In the genomic region with DNA sequence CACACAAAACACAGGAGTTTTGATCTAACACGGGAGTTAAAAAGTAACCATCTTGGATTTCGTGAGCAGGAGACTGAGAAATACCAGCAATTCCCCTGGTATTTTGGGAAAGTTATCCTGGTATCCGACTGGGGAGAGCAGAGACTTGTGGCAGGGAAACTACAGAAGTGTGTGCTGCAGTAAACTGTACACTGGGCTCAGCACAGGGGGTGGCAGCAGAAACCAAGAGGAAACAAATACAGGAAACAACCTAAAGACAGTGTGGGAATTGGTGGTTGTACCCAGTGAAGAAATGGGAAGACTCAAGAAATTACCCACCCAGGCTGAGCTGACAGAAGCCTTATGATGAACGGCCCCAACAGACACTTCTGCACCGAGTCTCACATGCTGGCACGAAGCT, we compare ENCODE assay signal across 19 cellular contexts.
DNase-seq lines count a peak whose midpoint lies in the region; ATAC-seq and TF ChIP-seq lines count a peak whose summit lies in the region.
"Had no signal": no experiment of that assay in that cellular context is flagged by ENCODE, and none has a peak within 500 bp of the region (broad histone marks: within the 10 kb centered on the region; RNA-seq: fewer than 3 reads in every experiment).

No MANE protein-coding gene starts in this region.

- H3K27ac ChIP-seq in body of pancreas, result peak overlapping the region in 2 of 4 donors; percentile 4 to 5
- H3K27ac ChIP-seq: coronary artery, testis had no signal

- no peak for TF ChIP-seq POLR2A in body of pancreas (IDR thresholded peaks at IDR 0.05)

- no peaks in the 10 kb centered on the region for H3K27me3 Mint-ChIP-seq in activated T-helper 1 cell treated with anti-CD3 and anti-CD28 coated beads, Interleukin-12 subunit alpha, Interleukin-12 subunit beta, Interleukin-2, Interleukin-4 antibody, amounts not matched to agents 30 ng/mL and 10 ng/mL and 1 ng/mL, durations not matched to agents 14 hours and 24 hours and 36 hours (ENCODE audit: insufficient read depth)
- H3K27me3 Mint-ChIP-seq: activated B cell treated with CpG ODN at 0.5 μM for 24 hours; activated CD8-positive, alpha-beta T cell treated with anti-CD3 and anti-CD28 coated beads for 36 hours; activated naive CD4-positive, alpha-beta T cell treated with anti-CD3 and anti-CD28 coated beads, Interleukin-2, amount 10 ng/mL, durations not matched to agents 7 days and 5 days had no signal

- H3K4me1 Mint-ChIP-seq in activated T-helper 1 cell treated with anti-CD3 and anti-CD28 coated beads, Interleukin-12 subunit alpha, Interleukin-12 subunit beta, Interleukin-2, Interleukin-4 antibody, amounts not matched to agents 30 ng/mL and 10 ng/mL and 1 ng/mL, durations not matched to agents 14 hours and 24 hours and 36 hours (ENCODE audit: low read depth), result peaks cover 31% of the 10 kb centered on the region
- H3K4me1 Mint-ChIP-seq: activated B cell treated with CpG ODN at 0.5 μM for 24 hours had no signal

- in situ Hi-C loops in G401 (cut with HindIII; ENCODE audit: low sequenced_read_pairs), result no loop called here

- intact Hi-C loops in activated T-helper 1 cell treated with anti-CD3 and anti-CD28 coated beads, Interleukin-12 subunit alpha, Interleukin-12 subunit beta, Interleukin-2, Interleukin-4 antibody, amounts not matched to agents 30 ng/mL and 10 ng/mL and 1 ng/mL, durations not matched to agents 14 hours and 24 hours and 36 hours (cut with micrococcal nuclease), result no loop called here
- intact Hi-C loops in body of pancreas (cut with DNase I), result no loop called here

- no peaks in the 10 kb centered on the region for H3K36me3 ChIP-seq in body of pancreas (replicated peaks in 1 of 2; ENCODE audit: insufficient read depth in 1 of 2, low read depth in 2 of 2)

- no peak overlapping the region for H3K4me3 Mint-ChIP-seq in activated T-helper 1 cell treated with anti-CD3 and anti-CD28 coated beads, Interleukin-12 subunit alpha, Interleukin-12 subunit beta, Interleukin-2, Interleukin-4 antibody, amounts not matched to agents 30 ng/mL and 10 ng/mL and 1 ng/mL, durations not matched to agents 14 hours and 24 hours and 36 hours
- H3K4me3 Mint-ChIP-seq: activated B cell treated with CpG ODN at 0.5 μM for 24 hours; activated CD8-positive, alpha-beta T cell treated with anti-CD3 and anti-CD28 coated beads for 36 hours; activated naive CD4-positive, alpha-beta T cell treated with anti-CD3 and anti-CD28 coated beads, Interleukin-2, amount 10 ng/mL, durations not matched to agents 7 days and 5 days had no signal

- no peak for TF ChIP-seq CTCF in body of pancreas (IDR thresholded peaks at IDR 0.05)

- no peaks in the 10 kb centered on the region for H3K9me3 ChIP-seq in body of pancreas
- H3K9me3 ChIP-seq: testis had no signal

- peak; percentile 55 for DNase-seq in G401 (ENCODE audit: low spot score)
- DNase-seq in activated T-helper 1 cell treated with anti-CD3 and anti-CD28 coated beads, Interleukin-12 subunit alpha, Interleukin-12 subunit beta, Interleukin-2, Interleukin-4 antibody, amounts not matched to agents 30 ng/mL and 10 ng/mL and 1 ng/mL, durations not matched to agents 14 hours and 24 hours and 36 hours (ENCODE audit: low spot score), result no peak
- peak; percentile 18 for DNase-seq in kidney tubule cell (ENCODE audit: low spot score)
- peak; percentile 4 for DNase-seq in renal cortical epithelial cell (ENCODE audit: low read depth)
- DNase-seq in KG1 (lab: John Stamatoyannopoulos, UW), result no peak
- DNase-seq in body of pancreas, result no peak
- DNase-seq: activated B cell treated with CpG ODN at 0.5 μM for 24 hours; activated CD8-positive, alpha-beta T cell treated with anti-CD3 and anti-CD28 coated beads for 36 hours; activated naive CD4-positive, alpha-beta T cell treated with anti-CD3 and anti-CD28 coated beads, Interleukin-2, amount 10 ng/mL, durations not matched to agents 7 days and 5 days; activated T-cell treated with anti-CD3 and anti-CD28 coated beads, Interleukin-2, amount 50 U/mL, for 1 hour; COR-L47; NCI-H1436; NCI-H2171 treated with DMSO at 0.1 percent for 48 hours; NCI-H526 treated with DMSO at 0.1 percent for 48 hours; T-helper 2 cell; testis had no signal

- peaks cover 40% of the 10 kb centered on the region for H3K36me3 Mint-ChIP-seq in activated T-helper 1 cell treated with anti-CD3 and anti-CD28 coated beads, Interleukin-12 subunit alpha, Interleukin-12 subunit beta, Interleukin-2, Interleukin-4 antibody, amounts not matched to agents 30 ng/mL and 10 ng/mL and 1 ng/mL, durations not matched to agents 14 hours and 24 hours and 36 hours (ENCODE audit: low read depth)

- 37 to 41% methylated on average over 6 of the region's 6 CpGs for WGBS in body of pancreas, 2 donors

- H3K27ac Mint-ChIP-seq in activated T-helper 1 cell treated with anti-CD3 and anti-CD28 coated beads, Interleukin-12 subunit alpha, Interleukin-12 subunit beta, Interleukin-2, Interleukin-4 antibody, amounts not matched to agents 30 ng/mL and 10 ng/mL and 1 ng/mL, durations not matched to agents 14 hours and 24 hours and 36 hours, result peak overlapping the region; percentile 9
- H3K27ac Mint-ChIP-seq: activated B cell treated with CpG ODN at 0.5 μM for 24 hours; activated CD8-positive, alpha-beta T cell treated with anti-CD3 and anti-CD28 coated beads for 36 hours; activated naive CD4-positive, alpha-beta T cell treated with anti-CD3 and anti-CD28 coated beads, Interleukin-2, amount 10 ng/mL, durations not matched to agents 7 days and 5 days had no signal

- ATAC-seq in HG03196 (IDR thresholded peaks at IDR 0.05; ENCODE audit: unreplicated experiment) (no peak), body of pancreas (no peak), HG02642 (IDR thresholded peaks at IDR 0.05; ENCODE audit: poor library complexity, unreplicated experiment) (no peak)
- ATAC-seq: activated CD8-positive, alpha-beta T cell treated with anti-CD3 and anti-CD28 coated beads for 36 hours had no signal

- H3K4me3 ChIP-seq in body of pancreas, result no peak overlapping the region
- H3K4me3 ChIP-seq: coronary artery, testis had no signal

- H3K4me1 ChIP-seq in body of pancreas, result peaks cover 31% of the 10 kb centered on the region
- H3K4me1 ChIP-seq: testis had no signal

- H3K9me3 Mint-ChIP-seq in activated T-helper 1 cell treated with anti-CD3 and anti-CD28 coated beads, Interleukin-12 subunit alpha, Interleukin-12 subunit beta, Interleukin-2, Interleukin-4 antibody, amounts not matched to agents 30 ng/mL and 10 ng/mL and 1 ng/mL, durations not matched to agents 14 hours and 24 hours and 36 hours, result peaks cover 5% of the 10 kb centered on the region
- H3K9me3 Mint-ChIP-seq: activated CD8-positive, alpha-beta T cell treated with anti-CD3 and anti-CD28 coated beads for 36 hours; activated naive CD4-positive, alpha-beta T cell treated with anti-CD3 and anti-CD28 coated beads, Interleukin-2, amount 10 ng/mL, durations not matched to agents 7 days and 5 days had no signal

- no peaks in the 10 kb centered on the region for H3K27me3 ChIP-seq in body of pancreas
- H3K27me3 ChIP-seq: testis had no signal

Comparison
In these comparisons a context has a peak if more than half of its experiments do, and no peak if none do; other contexts are left out.
1. DNase-seq: peak in G401 (single experiment), kidney tubule cell (single experiment) and renal cortical epithelial cell (single experiment); none in activated T-helper 1 cell treated with anti-CD3 and anti-CD28 coated beads, Interleukin-12 subunit alpha, Interleukin-12 subunit beta, Interleukin-2, Interleukin-4 antibody, amounts not matched to agents 30 ng/mL and 10 ng/mL and 1 ng/mL, durations not matched to agents 14 hours and 24 hours and 36 hours (single experiment), KG1 (single experiment) and body of pancreas (0 of 4).